In genomic region chr11:123558536-123559315, GRCh38 we compare ENCODE assay signal across 29 cellular contexts.
DNase-seq lines count a peak whose midpoint lies in the region; FAIRE-seq and TF ChIP-seq lines count a peak whose summit lies in the region.
"Had no signal": no experiment of that assay in that cellular context is flagged by ENCODE, and none has a peak within 500 bp of the region (broad histone marks: within the 10 kb centered on the region; RNA-seq: fewer than 3 reads in every experiment).

No MANE protein-coding gene starts in this region.

- H3K27ac ChIP-seq in osteoblast (ENCODE audit: low read depth, low read length) (peak overlapping the region; percentile 9), testis (no peak overlapping the region)
- H3K27ac ChIP-seq: left lung, RWPE1 had no signal

- peaks cover 23% of the 10 kb centered on the region for H4K20me1 ChIP-seq in osteoblast (ENCODE audit: insufficient read depth, low read length)

- H3K36me3 ChIP-seq in osteoblast (ENCODE audit: insufficient read depth, low read length): no peaks in the 10 kb centered on the region
- no peaks in the 10 kb centered on the region for H3K36me3 ChIP-seq in testis (ENCODE audit: low read depth, missing control alignments)
- H3K36me3 ChIP-seq: left lung, ovary, stomach had no signal

- no peak overlapping the region for H3K4me3 Mint-ChIP-seq in brain
- H3K4me3 Mint-ChIP-seq in activated T-cell treated with anti-CD3 and anti-CD28 coated beads, Interleukin-2, amount 50 U/mL, for 24 hours: no peak overlapping the region
- H3K4me3 Mint-ChIP-seq: activated CD4-positive, alpha-beta memory T cell treated with anti-CD3 and anti-CD28 coated beads for 36 hours; activated T-helper 17 cell treated with anti-CD3 and anti-CD28 coated beads, Interleukin-2, amount 50 U/mL, for 72 hours; central memory CD8-positive, alpha-beta T cell; GM23338; T-helper 17 cell had no signal

- TF ChIP-seq CTCF in brain (conservative IDR thresholded peaks at IDR 0.05): no peak
- TF ChIP-seq CTCF in osteoblast (IDR thresholded peaks at IDR 0.05; ENCODE audit: extremely low read depth, low read depth, low read length): no peak
- TF ChIP-seq CTCF in testis (IDR thresholded peaks at IDR 0.05): no peak

- no peaks in the 10 kb centered on the region for H3K9me3 Mint-ChIP-seq in brain
- H3K9me3 Mint-ChIP-seq in activated T-cell treated with anti-CD3 and anti-CD28 coated beads, Interleukin-2, amount 50 U/mL, for 24 hours: no peaks in the 10 kb centered on the region
- H3K9me3 Mint-ChIP-seq: activated CD4-positive, alpha-beta memory T cell treated with anti-CD3 and anti-CD28 coated beads for 36 hours; activated naive CD4-positive, alpha-beta T cell treated with anti-CD3 and anti-CD28 coated beads, Interleukin-2, amount 50 U/mL, for 72 hours; activated T-helper 17 cell treated with anti-CD3 and anti-CD28 coated beads, Interleukin-2, amount 50 U/mL, for 72 hours; central memory CD8-positive, alpha-beta T cell; GM23338; natural killer cell had no signal

- DNase-seq in GM12891 (ENCODE audit: insufficient read length, low spot score): no peak
- peak; percentile 85 for DNase-seq in NCI-H69 (lab: John Stamatoyannopoulos, UW)
- DNase-seq in osteoblast (ENCODE audit: insufficient read length, low spot score, missing footprints): no peak
- no peak for DNase-seq in DMS79 (lab: John Stamatoyannopoulos, UW)
- DNase-seq in activated T-cell treated with anti-CD3 and anti-CD28 coated beads, Interleukin-2, amount 50 U/mL, for 24 hours: no peak
- DNase-seq in testis: no peak
- DNase-seq: activated CD4-positive, alpha-beta memory T cell treated with anti-CD3 and anti-CD28 coated beads for 36 hours; activated CD4-positive, CD25-positive, alpha-beta regulatory T cell treated with anti-CD3 and anti-CD28 coated beads, Interleukin-2, amount 50 U/mL, for 72 hours; activated CD8-positive, alpha-beta memory T cell treated with anti-CD3 and anti-CD28 coated beads, Interleukin-2, amount 50 U/mL, for 4 hours; C1 segment of cervical spinal cord; Caco-2; left lung; natural killer cell; NCI-H226; NCI-H748 treated with DMSO at 0.1 percent for 48 hours; ovary; stimulated activated CD4-positive, alpha-beta T cell treated with anti-CD3 and anti-CD28 coated beads, Interleukin-1b, Interleukin-23, amount 100 ng/mL, for 48 hours; stimulated activated CD8-positive, alpha-beta memory T cell treated with anti-CD3 and anti-CD28 coated beads, Interleukin-4, amount 100 ng/mL, for 48 hours; stomach; T-helper 17 cell; trophoblast cell had no signal

- 74 to 79% methylated on average over 10 to 12 of the region's 12 CpGs for WGBS in testis, 2 donors

- peaks cover 49% of the 10 kb centered on the region for H3K79me2 ChIP-seq in osteoblast (ENCODE audit: insufficient read depth, low read length)

- H3K4me1 ChIP-seq in osteoblast (ENCODE audit: insufficient read depth, low read length) (peaks cover 28% of the 10 kb centered on the region), testis (peaks cover 35% of the 10 kb centered on the region)
- H3K4me1 ChIP-seq: Caco-2, left lung had no signal

- TF ChIP-seq POLR2A in GM12891 (IDR thresholded peaks at IDR 0.05; ENCODE audit: low read depth, low read length) (no peak), testis (IDR thresholded peaks at IDR 0.05) (no peak)

- peak overlapping the region in 4 of 5 experiments; percentile 89 to 99 (median 94) for H3K27ac Mint-ChIP-seq in brain
- no peak overlapping the region for H3K27ac Mint-ChIP-seq in activated T-cell treated with anti-CD3 and anti-CD28 coated beads, Interleukin-2, amount 50 U/mL, for 24 hours
- H3K27ac Mint-ChIP-seq: activated CD4-positive, alpha-beta memory T cell treated with anti-CD3 and anti-CD28 coated beads for 36 hours; activated naive CD4-positive, alpha-beta T cell treated with anti-CD3 and anti-CD28 coated beads, Interleukin-2, amount 50 U/mL, for 72 hours; activated T-helper 17 cell treated with anti-CD3 and anti-CD28 coated beads, Interleukin-2, amount 50 U/mL, for 72 hours; GM23338; natural killer cell; T-helper 17 cell had no signal

- no peaks in the 10 kb centered on the region for H3K9me3 ChIP-seq in osteoblast (ENCODE audit: low read depth, low read length)
- no peaks in the 10 kb centered on the region for H3K9me3 ChIP-seq in testis
- H3K9me3 ChIP-seq: Caco-2, left lung, ovary, stomach had no signal

- intact Hi-C loops in testis (cut with DNase I; ENCODE audit: low total_unique reads): no loop called here

- H3K36me3 Mint-ChIP-seq in brain: no peaks in the 10 kb centered on the region
- H3K36me3 Mint-ChIP-seq in activated T-cell treated with anti-CD3 and anti-CD28 coated beads, Interleukin-2, amount 50 U/mL, for 24 hours (ENCODE audit: low read depth): no peaks in the 10 kb centered on the region
- H3K36me3 Mint-ChIP-seq: activated naive CD4-positive, alpha-beta T cell treated with anti-CD3 and anti-CD28 coated beads, Interleukin-2, amount 50 U/mL, for 72 hours; natural killer cell had no signal

- peak overlapping the region; percentile 0 for H3K4me3 ChIP-seq in osteoblast (ENCODE audit: insufficient read depth, low read length)
- no peak overlapping the region for H3K4me3 ChIP-seq in testis
- H3K4me3 ChIP-seq: GM12878, ovary had no signal

- H3K27me3 Mint-ChIP-seq in brain: peaks cover 3% of the 10 kb centered on the region
- peaks cover 5% of the 10 kb centered on the region for H3K27me3 Mint-ChIP-seq in activated T-cell treated with anti-CD3 and anti-CD28 coated beads, Interleukin-2, amount 50 U/mL, for 24 hours
- H3K27me3 Mint-ChIP-seq: activated CD4-positive, alpha-beta memory T cell treated with anti-CD3 and anti-CD28 coated beads for 36 hours; activated T-helper 17 cell treated with anti-CD3 and anti-CD28 coated beads, Interleukin-2, amount 50 U/mL, for 72 hours; central memory CD8-positive, alpha-beta T cell; T-helper 17 cell had no signal

- peak; percentile 72 for FAIRE-seq in GM12891 (lab: Jason Lieb, UNC)
- FAIRE-seq: GM12878, HepG2 had no signal

- H3K27me3 ChIP-seq in osteoblast (ENCODE audit: insufficient read depth, low read length) (no peaks in the 10 kb centered on the region), testis (no peaks in the 10 kb centered on the region)
- H3K27me3 ChIP-seq: ovary, stomach had no signal

- no peak overlapping the region for H2AFZ ChIP-seq in osteoblast (ENCODE audit: low read length)

- H3K4me2 ChIP-seq in osteoblast (ENCODE audit: insufficient read depth, low read length): peak overlapping the region; percentile 31

- H3K4me1 Mint-ChIP-seq in brain: peaks cover 59% of the 10 kb centered on the region
- H3K4me1 Mint-ChIP-seq in activated T-cell treated with anti-CD3 and anti-CD28 coated beads, Interleukin-2, amount 50 U/mL, for 24 hours (ENCODE audit: low read depth): peaks cover 20% of the 10 kb centered on the region

TF ChIP-seq in GM12891, 5 proteins besides CTCF, POLR2A, EP300 and RAD21:
- no peak for TF ChIP-seq TAF1 (IDR thresholded peaks at IDR 0.05; ENCODE audit: low read depth, low read length)
